Comparison of ENCODE assay signal across 1 cellular context in the genomic region with DNA sequence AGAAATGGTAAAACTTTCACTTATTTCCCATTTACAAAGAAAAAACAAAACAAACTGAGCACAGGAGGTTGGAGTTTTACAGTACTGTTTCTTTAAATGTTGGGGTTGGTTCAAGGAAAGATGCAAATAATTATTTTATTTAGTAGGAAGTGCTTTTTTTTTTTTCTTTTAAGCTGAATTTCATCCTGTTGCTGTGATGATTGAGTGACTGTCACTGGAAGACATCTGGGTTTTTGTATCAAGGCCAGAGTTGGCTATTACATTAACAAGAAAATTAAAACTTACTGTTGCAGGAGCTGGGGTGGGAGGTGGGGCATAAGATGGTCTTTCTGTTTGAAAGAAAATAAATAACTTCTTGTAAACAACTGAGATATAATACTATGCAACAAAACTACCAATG.
TF ChIP-seq lines count a peak whose summit lies in the region.

No MANE protein-coding gene starts in this region.

TF ChIP-seq in WTC11, 78 proteins besides CTCF, POLR2A, EP300 and RAD21 (continued from another document):
- TF ChIP-seq NFATC4 (CRISPR knock-in tag; IDR thresholded peaks at IDR 0.05) (no peak), JUN (CRISPR knock-in tag; IDR thresholded peaks at IDR 0.05) (no peak), NR2C2 (CRISPR knock-in tag; IDR thresholded peaks at IDR 0.05) (no peak), HMGA2 (CRISPR knock-in tag; IDR thresholded peaks at IDR 0.05) (no peak), CBFB (CRISPR knock-in tag; IDR thresholded peaks at IDR 0.05; ENCODE audit: low read depth) (no peak), ZNF219 (CRISPR knock-in tag; IDR thresholded peaks at IDR 0.05; ENCODE audit: borderline replicate concordance) (no peak)
- TF ChIP-seq, protein P1, sequence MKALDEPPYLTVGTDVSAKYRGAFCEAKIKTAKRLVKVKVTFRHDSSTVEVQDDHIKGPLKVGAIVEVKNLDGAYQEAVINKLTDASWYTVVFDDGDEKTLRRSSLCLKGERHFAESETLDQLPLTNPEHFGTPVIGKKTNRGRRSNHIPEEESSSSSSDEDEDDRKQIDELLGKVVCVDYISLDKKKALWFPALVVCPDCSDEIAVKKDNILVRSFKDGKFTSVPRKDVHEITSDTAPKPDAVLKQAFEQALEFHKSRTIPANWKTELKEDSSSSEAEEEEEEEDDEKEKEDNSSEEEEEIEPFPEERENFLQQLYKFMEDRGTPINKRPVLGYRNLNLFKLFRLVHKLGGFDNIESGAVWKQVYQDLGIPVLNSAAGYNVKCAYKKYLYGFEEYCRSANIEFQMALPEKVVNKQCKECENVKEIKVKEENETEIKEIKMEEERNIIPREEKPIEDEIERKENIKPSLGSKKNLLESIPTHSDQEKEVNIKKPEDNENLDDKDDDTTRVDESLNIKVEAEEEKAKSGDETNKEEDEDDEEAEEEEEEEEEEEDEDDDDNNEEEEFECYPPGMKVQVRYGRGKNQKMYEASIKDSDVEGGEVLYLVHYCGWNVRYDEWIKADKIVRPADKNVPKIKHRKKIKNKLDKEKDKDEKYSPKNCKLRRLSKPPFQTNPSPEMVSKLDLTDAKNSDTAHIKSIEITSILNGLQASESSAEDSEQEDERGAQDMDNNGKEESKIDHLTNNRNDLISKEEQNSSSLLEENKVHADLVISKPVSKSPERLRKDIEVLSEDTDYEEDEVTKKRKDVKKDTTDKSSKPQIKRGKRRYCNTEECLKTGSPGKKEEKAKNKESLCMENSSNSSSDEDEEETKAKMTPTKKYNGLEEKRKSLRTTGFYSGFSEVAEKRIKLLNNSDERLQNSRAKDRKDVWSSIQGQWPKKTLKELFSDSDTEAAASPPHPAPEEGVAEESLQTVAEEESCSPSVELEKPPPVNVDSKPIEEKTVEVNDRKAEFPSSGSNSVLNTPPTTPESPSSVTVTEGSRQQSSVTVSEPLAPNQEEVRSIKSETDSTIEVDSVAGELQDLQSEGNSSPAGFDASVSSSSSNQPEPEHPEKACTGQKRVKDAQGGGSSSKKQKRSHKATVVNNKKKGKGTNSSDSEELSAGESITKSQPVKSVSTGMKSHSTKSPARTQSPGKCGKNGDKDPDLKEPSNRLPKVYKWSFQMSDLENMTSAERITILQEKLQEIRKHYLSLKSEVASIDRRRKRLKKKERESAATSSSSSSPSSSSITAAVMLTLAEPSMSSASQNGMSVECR (CRISPR knock-in tag; IDR thresholded peaks at IDR 0.05; ENCODE audit: borderline replicate concordance), result no peak
- TF ChIP-seq, protein P2, sequence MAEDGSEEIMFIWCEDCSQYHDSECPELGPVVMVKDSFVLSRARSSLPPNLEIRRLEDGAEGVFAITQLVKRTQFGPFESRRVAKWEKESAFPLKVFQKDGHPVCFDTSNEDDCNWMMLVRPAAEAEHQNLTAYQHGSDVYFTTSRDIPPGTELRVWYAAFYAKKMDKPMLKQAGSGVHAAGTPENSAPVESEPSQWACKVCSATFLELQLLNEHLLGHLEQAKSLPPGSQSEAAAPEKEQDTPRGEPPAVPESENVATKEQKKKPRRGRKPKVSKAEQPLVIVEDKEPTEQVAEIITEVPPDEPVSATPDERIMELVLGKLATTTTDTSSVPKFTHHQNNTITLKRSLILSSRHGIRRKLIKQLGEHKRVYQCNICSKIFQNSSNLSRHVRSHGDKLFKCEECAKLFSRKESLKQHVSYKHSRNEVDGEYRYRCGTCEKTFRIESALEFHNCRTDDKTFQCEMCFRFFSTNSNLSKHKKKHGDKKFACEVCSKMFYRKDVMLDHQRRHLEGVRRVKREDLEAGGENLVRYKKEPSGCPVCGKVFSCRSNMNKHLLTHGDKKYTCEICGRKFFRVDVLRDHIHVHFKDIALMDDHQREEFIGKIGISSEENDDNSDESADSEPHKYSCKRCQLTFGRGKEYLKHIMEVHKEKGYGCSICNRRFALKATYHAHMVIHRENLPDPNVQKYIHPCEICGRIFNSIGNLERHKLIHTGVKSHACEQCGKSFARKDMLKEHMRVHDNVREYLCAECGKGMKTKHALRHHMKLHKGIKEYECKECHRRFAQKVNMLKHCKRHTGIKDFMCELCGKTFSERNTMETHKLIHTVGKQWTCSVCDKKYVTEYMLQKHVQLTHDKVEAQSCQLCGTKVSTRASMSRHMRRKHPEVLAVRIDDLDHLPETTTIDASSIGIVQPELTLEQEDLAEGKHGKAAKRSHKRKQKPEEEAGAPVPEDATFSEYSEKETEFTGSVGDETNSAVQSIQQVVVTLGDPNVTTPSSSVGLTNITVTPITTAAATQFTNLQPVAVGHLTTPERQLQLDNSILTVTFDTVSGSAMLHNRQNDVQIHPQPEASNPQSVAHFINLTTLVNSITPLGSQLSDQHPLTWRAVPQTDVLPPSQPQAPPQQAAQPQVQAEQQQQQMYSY (CRISPR knock-in tag; IDR thresholded peaks at IDR 0.05), result no peak
- TF ChIP-seq, protein P3, sequence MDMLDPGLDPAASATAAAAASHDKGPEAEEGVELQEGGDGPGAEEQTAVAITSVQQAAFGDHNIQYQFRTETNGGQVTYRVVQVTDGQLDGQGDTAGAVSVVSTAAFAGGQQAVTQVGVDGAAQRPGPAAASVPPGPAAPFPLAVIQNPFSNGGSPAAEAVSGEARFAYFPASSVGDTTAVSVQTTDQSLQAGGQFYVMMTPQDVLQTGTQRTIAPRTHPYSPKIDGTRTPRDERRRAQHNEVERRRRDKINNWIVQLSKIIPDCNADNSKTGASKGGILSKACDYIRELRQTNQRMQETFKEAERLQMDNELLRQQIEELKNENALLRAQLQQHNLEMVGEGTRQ (CRISPR knock-in tag; IDR thresholded peaks at IDR 0.05), result no peak
- TF ChIP-seq, protein P4, sequence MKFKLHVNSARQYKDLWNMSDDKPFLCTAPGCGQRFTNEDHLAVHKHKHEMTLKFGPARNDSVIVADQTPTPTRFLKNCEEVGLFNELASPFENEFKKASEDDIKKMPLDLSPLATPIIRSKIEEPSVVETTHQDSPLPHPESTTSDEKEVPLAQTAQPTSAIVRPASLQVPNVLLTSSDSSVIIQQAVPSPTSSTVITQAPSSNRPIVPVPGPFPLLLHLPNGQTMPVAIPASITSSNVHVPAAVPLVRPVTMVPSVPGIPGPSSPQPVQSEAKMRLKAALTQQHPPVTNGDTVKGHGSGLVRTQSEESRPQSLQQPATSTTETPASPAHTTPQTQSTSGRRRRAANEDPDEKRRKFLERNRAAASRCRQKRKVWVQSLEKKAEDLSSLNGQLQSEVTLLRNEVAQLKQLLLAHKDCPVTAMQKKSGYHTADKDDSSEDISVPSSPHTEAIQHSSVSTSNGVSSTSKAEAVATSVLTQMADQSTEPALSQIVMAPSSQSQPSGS (CRISPR knock-in tag; IDR thresholded peaks at IDR 0.05; ENCODE audit: borderline replicate concordance, low read depth), result no peak
- TF ChIP-seq, protein P5, sequence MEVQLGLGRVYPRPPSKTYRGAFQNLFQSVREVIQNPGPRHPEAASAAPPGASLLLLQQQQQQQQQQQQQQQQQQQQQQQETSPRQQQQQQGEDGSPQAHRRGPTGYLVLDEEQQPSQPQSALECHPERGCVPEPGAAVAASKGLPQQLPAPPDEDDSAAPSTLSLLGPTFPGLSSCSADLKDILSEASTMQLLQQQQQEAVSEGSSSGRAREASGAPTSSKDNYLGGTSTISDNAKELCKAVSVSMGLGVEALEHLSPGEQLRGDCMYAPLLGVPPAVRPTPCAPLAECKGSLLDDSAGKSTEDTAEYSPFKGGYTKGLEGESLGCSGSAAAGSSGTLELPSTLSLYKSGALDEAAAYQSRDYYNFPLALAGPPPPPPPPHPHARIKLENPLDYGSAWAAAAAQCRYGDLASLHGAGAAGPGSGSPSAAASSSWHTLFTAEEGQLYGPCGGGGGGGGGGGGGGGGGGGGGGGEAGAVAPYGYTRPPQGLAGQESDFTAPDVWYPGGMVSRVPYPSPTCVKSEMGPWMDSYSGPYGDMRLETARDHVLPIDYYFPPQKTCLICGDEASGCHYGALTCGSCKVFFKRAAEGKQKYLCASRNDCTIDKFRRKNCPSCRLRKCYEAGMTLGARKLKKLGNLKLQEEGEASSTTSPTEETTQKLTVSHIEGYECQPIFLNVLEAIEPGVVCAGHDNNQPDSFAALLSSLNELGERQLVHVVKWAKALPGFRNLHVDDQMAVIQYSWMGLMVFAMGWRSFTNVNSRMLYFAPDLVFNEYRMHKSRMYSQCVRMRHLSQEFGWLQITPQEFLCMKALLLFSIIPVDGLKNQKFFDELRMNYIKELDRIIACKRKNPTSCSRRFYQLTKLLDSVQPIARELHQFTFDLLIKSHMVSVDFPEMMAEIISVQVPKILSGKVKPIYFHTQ (CRISPR knock-in tag; IDR thresholded peaks at IDR 0.05), result no peak
